In genomic region chr6:104633125-104633524, GRCh38 we compare ENCODE assay signal across 33 cellular contexts.
DNase-seq lines count a peak whose midpoint lies in the region; ATAC-seq, FAIRE-seq and TF ChIP-seq lines count a peak whose summit lies in the region.
"Had no signal": no experiment of that assay in that cellular context is flagged by ENCODE, and none has a peak within 500 bp of the region (broad histone marks: within the 10 kb centered on the region; RNA-seq: fewer than 3 reads in every experiment).

No MANE protein-coding gene starts in this region.

- no peak for TF ChIP-seq CTCF in RWPE2 (IDR thresholded peaks at IDR 0.05; ENCODE audit: poor library complexity, severe bottlenecking)
- TF ChIP-seq CTCF in endothelial cell of umbilical vein (IDR thresholded peaks at IDR 0.05; ENCODE audit: extremely low read depth in 1 of 2, insufficient read depth in 1 of 2, low read depth in 1 of 2, low read length in 2 of 2) = no peak
- no peak for TF ChIP-seq CTCF in PC-9 (conservative IDR thresholded peaks at IDR 0.05)
- no peak for TF ChIP-seq CTCF in GM23338 (conservative IDR thresholded peaks at IDR 0.05; ENCODE audit: low read depth in 2 of 2)

- intact Hi-C loops in endothelial cell of umbilical vein (cut with micrococcal nuclease) = loop anchor here (10.0 kb wide), 1 partner anchor 868 kb away; no protein-coding TSS in a partner anchor
- intact Hi-C loops in PC-9 (cut with micrococcal nuclease; ENCODE audit: unreplicated experiment) = no loop called here

- H3K4me1 Mint-ChIP-seq in GM23338 = peaks cover 16% of the 10 kb centered on the region
- H3K4me1 Mint-ChIP-seq: activated naive CD4-positive, alpha-beta T cell treated with anti-CD3 and anti-CD28 coated beads, Interleukin-2, amount 50 U/mL, for 24 hours; activated T-helper 17 cell treated with anti-CD3 and anti-CD28 coated beads, Interleukin-2, amount 50 U/mL, for 72 hours; naive thymus-derived CD4-positive, alpha-beta T cell; stimulated activated effector memory CD8-positive, alpha-beta T cell treated with anti-CD3 and anti-CD28 coated beads, Interleukin-12 subunit alpha, Interleukin-12 subunit beta, amount 100 ng/mL, for 72 hours had no signal

- no peaks in the 10 kb centered on the region for H3K9me3 Mint-ChIP-seq in GM23338
- H3K9me3 Mint-ChIP-seq: activated naive CD4-positive, alpha-beta T cell treated with anti-CD3 and anti-CD28 coated beads, Interleukin-2, amount 50 U/mL, for 24 hours; activated T-helper 17 cell treated with anti-CD3 and anti-CD28 coated beads, Interleukin-2, amount 50 U/mL, for 72 hours; effector memory CD8-positive, alpha-beta T cell; naive thymus-derived CD4-positive, alpha-beta T cell; stimulated activated effector memory CD8-positive, alpha-beta T cell treated with anti-CD3 and anti-CD28 coated beads, Interleukin-12 subunit alpha, Interleukin-12 subunit beta, amount 100 ng/mL, for 72 hours; T-helper 2 cell treated with Interferon-gamma antibody and Interleukin-4, amounts not matched to agents 5 μg/mL and 100 μg/mL, for 36 hours had no signal

- H3F3A ChIP-seq in PC-9 (ENCODE audit: insufficient read depth, low read depth) = no peaks in the 10 kb centered on the region
- no peaks in the 10 kb centered on the region for H3F3A ChIP-seq in GM23338 (replicated peaks; ENCODE audit: low read depth)

- ATAC-seq in RWPE2 (ENCODE audit: low read depth) (peak; percentile 79), GM19328 (IDR thresholded peaks at IDR 0.05; ENCODE audit: unreplicated experiment) (no peak), GM23338 (no peak)
- ATAC-seq: activated T-helper 17 cell treated with anti-CD3 and anti-CD28 coated beads, Interleukin-2, amount 50 U/mL, for 72 hours; effector memory CD8-positive, alpha-beta T cell; HCT116; naive thymus-derived CD4-positive, alpha-beta T cell; stimulated activated effector memory CD8-positive, alpha-beta T cell treated with anti-CD3 and anti-CD28 coated beads, Interleukin-12 subunit alpha, Interleukin-12 subunit beta, amount 100 ng/mL, for 72 hours had no signal

- H3K4me3 ChIP-seq in RWPE2 (ENCODE audit: severe bottlenecking) = no peak overlapping the region
- H3K4me3 ChIP-seq in endothelial cell of umbilical vein (replicated peaks in 1 of 3; ENCODE audit: insufficient read depth in 1 of 3, low read depth in 1 of 3, low read length in 3 of 3) = no peak overlapping the region
- no peak overlapping the region for H3K4me3 ChIP-seq in PC-9
- no peak overlapping the region for H3K4me3 ChIP-seq in GM23338
- H3K4me3 ChIP-seq: ascending aorta, suprapubic skin had no signal

- no peaks in the 10 kb centered on the region for H3K36me3 Mint-ChIP-seq in GM23338 (ENCODE audit: low read depth)
- H3K36me3 Mint-ChIP-seq: activated naive CD4-positive, alpha-beta T cell treated with anti-CD3 and anti-CD28 coated beads, Interleukin-2, amount 50 U/mL, for 24 hours; naive thymus-derived CD4-positive, alpha-beta T cell; stimulated activated effector memory CD8-positive, alpha-beta T cell treated with anti-CD3 and anti-CD28 coated beads, Interleukin-12 subunit alpha, Interleukin-12 subunit beta, amount 100 ng/mL, for 72 hours had no signal

- no peak overlapping the region for H3K4me3 Mint-ChIP-seq in GM23338
- H3K4me3 Mint-ChIP-seq: activated naive CD4-positive, alpha-beta T cell treated with anti-CD3 and anti-CD28 coated beads, Interleukin-2, amount 50 U/mL, for 24 hours; activated T-helper 17 cell treated with anti-CD3 and anti-CD28 coated beads, Interleukin-2, amount 50 U/mL, for 72 hours; effector memory CD8-positive, alpha-beta T cell; naive thymus-derived CD4-positive, alpha-beta T cell; stimulated activated effector memory CD8-positive, alpha-beta T cell treated with anti-CD3 and anti-CD28 coated beads, Interleukin-12 subunit alpha, Interleukin-12 subunit beta, amount 100 ng/mL, for 72 hours; T-helper 2 cell treated with Interferon-gamma antibody and Interleukin-4, amounts not matched to agents 5 μg/mL and 100 μg/mL, for 36 hours had no signal

- H3K9me2 ChIP-seq in PC-9 (ENCODE audit: insufficient read depth) (no peaks in the 10 kb centered on the region), GM23338 (ENCODE audit: insufficient read depth) (no peaks in the 10 kb centered on the region)

- H3K27me3 ChIP-seq in RWPE2 (ENCODE audit: insufficient read depth, poor library complexity, severe bottlenecking) (no peaks in the 10 kb centered on the region), endothelial cell of umbilical vein (ENCODE audit: control insufficient read depth in 2 of 2, insufficient read depth in 2 of 2, low read length in 2 of 2) (no peaks in the 10 kb centered on the region), PC-9 (ENCODE audit: insufficient read depth, low read depth) (no peaks in the 10 kb centered on the region), GM23338 (ENCODE audit: insufficient read depth) (no peaks in the 10 kb centered on the region)
- H3K27me3 ChIP-seq: ascending aorta, suprapubic skin had no signal

- no peaks in the 10 kb centered on the region for H3K9me3 ChIP-seq in RWPE2 (ENCODE audit: severe bottlenecking)
- H3K9me3 ChIP-seq in endothelial cell of umbilical vein (replicated peaks; ENCODE audit: control insufficient read depth, insufficient read depth, low read length) = no peaks in the 10 kb centered on the region
- no peaks in the 10 kb centered on the region for H3K9me3 ChIP-seq in PC-9 (ENCODE audit: insufficient read depth, low read depth)
- H3K9me3 ChIP-seq: ascending aorta, suprapubic skin had no signal

- BruUV-seq in endothelial cell of umbilical vein (replicated peaks; lab: Mats Ljungman, UMichigan) (no TSS peak), PC-9 (replicated peaks; lab: Mats Ljungman, UMichigan) (no TSS peak)

- H3K79me2 ChIP-seq in endothelial cell of umbilical vein (ENCODE audit: control insufficient read depth, insufficient read depth, low read length) = no peaks in the 10 kb centered on the region
- H3K79me2 ChIP-seq in PC-9 (ENCODE audit: low read depth) = no peaks in the 10 kb centered on the region
- no peaks in the 10 kb centered on the region for H3K79me2 ChIP-seq in GM23338 (replicated peaks; ENCODE audit: insufficient read depth)

- H3K4me1 ChIP-seq in RWPE2 (ENCODE audit: insufficient read depth, poor library complexity, severe bottlenecking) (peaks cover 13% of the 10 kb centered on the region), endothelial cell of umbilical vein (ENCODE audit: control insufficient read depth, extremely low read depth, insufficient read depth, low read length) (peaks cover 19% of the 10 kb centered on the region), PC-9 (replicated peaks; ENCODE audit: insufficient read depth) (no peaks in the 10 kb centered on the region), GM23338 (ENCODE audit: insufficient read depth) (peaks cover 19% of the 10 kb centered on the region)
- H3K4me1 ChIP-seq: ascending aorta had no signal

- H3K27me3 Mint-ChIP-seq in GM23338 (ENCODE audit: insufficient read depth, low read depth, poor library complexity) = no peaks in the 10 kb centered on the region

- H3K9me1 ChIP-seq in endothelial cell of umbilical vein (replicated peaks; ENCODE audit: control insufficient read depth, extremely low read depth, insufficient read depth, low read length) = no peaks in the 10 kb centered on the region

- H2AFZ ChIP-seq in endothelial cell of umbilical vein (ENCODE audit: low read depth, low read length) = no peak overlapping the region
- H2AFZ ChIP-seq in PC-9 = no peak overlapping the region
- H2AFZ ChIP-seq in GM23338 = no peak overlapping the region

- H4K20me1 ChIP-seq in endothelial cell of umbilical vein (replicated peaks; ENCODE audit: control insufficient read depth, extremely low read depth, insufficient read depth, low read length) = no peaks in the 10 kb centered on the region
- H4K20me1 ChIP-seq in PC-9 (ENCODE audit: insufficient read depth) = no peaks in the 10 kb centered on the region
- no peaks in the 10 kb centered on the region for H4K20me1 ChIP-seq in GM23338 (replicated peaks; ENCODE audit: insufficient read depth)

- H3K36me3 ChIP-seq in RWPE2 (ENCODE audit: low read depth) = no peaks in the 10 kb centered on the region
- H3K36me3 ChIP-seq in endothelial cell of umbilical vein (ENCODE audit: control insufficient read depth in 2 of 2, extremely low read depth in 1 of 2, insufficient read depth in 2 of 2, low read length in 2 of 2) = no peaks in the 10 kb centered on the region
- H3K36me3 ChIP-seq in PC-9 (ENCODE audit: low read depth) = no peaks in the 10 kb centered on the region
- H3K36me3 ChIP-seq in GM23338 (ENCODE audit: insufficient read depth) = no peaks in the 10 kb centered on the region
- H3K36me3 ChIP-seq: ascending aorta, suprapubic skin had no signal

- dilution Hi-C loops in endothelial cell of umbilical vein (cut with MboI; ENCODE audit: extremely low pct_ligation_motif_present, low sequenced_read_pairs) = no loop called here

- no peak overlapping the region for H3K4me2 ChIP-seq in endothelial cell of umbilical vein (ENCODE audit: insufficient read depth, low read length)
- H3K4me2 ChIP-seq in PC-9 = no peak overlapping the region
- no peak overlapping the region for H3K4me2 ChIP-seq in GM23338

- H3K9ac ChIP-seq in endothelial cell of umbilical vein (replicated peaks; ENCODE audit: extremely low read depth, insufficient read depth, low read length) = no peak overlapping the region

- POLR2A ChIA-PET in endothelial cell of umbilical vein (lab: Charles Lee) (no interaction called here), PC-9 (lab: Charles Lee; ENCODE audit: unreplicated experiment) (no interaction called here)

- CTCF ChIA-PET in endothelial cell of umbilical vein (lab: Charles Lee) = no interaction called here
- CTCF ChIA-PET in PC-9 (lab: Charles Lee) = no interaction called here

- peak overlapping the region; percentile 30 for H3K27ac ChIP-seq in RWPE2 (ENCODE audit: poor library complexity, severe bottlenecking)
- H3K27ac ChIP-seq in endothelial cell of umbilical vein (ENCODE audit: insufficient read depth, low read depth, low read length) = peak overlapping the region; percentile 4
- H3K27ac ChIP-seq in PC-9 = no peak overlapping the region
- H3K27ac ChIP-seq in substantia nigra (ENCODE audit: low read depth, low read length, poor library complexity, severe bottlenecking) = no peak overlapping the region
- no peak overlapping the region for H3K27ac ChIP-seq in GM23338 (ENCODE audit: low read depth)
- H3K27ac ChIP-seq: ascending aorta, C4-2B, suprapubic skin had no signal

- TF ChIP-seq POLR2A in endothelial cell of umbilical vein (IDR thresholded peaks at IDR 0.05; ENCODE audit: low read depth, low read length) = no peak

- peak; percentile 64 for FAIRE-seq in endothelial cell of umbilical vein (lab: Jason Lieb, UNC)
- FAIRE-seq: GM12892, urothelium cell line had no signal

- DNase-seq in EH (ENCODE audit: low read depth) = peak; percentile 84
- DNase-seq in RWPE2 (ENCODE audit: low spot score) = no peak
- DNase-seq in endothelial cell of umbilical vein (ENCODE audit: low read depth, low spot score) = peak; percentile 62
- peak; percentile 39 for DNase-seq in pulmonary artery endothelial cell (ENCODE audit: low read depth, low spot score)
- DNase-seq in PC-9 = no peak
- DNase-seq in substantia nigra (lab: John Stamatoyannopoulos, UW) = no peak
- no peak for DNase-seq in GM23338 (ENCODE audit: low spot score)
- DNase-seq: activated CD4-positive, alpha-beta T cell treated with anti-CD3 and anti-CD28 coated beads, Interleukin-2, amount 50 U/mL, for 1 hour; activated CD8-positive, alpha-beta memory T cell treated with anti-CD3 and anti-CD28 coated beads, Interleukin-2, amount 50 U/mL, for 4 hours; Calu3; DND-41; effector memory CD8-positive, alpha-beta T cell; IMR-90; kidney glomerular epithelial cell; mesendoderm; naive thymus-derived CD4-positive, alpha-beta T cell; NCI-H1105; NCI-H2029; NCI-H345; NCI-H774; occipital lobe; stimulated activated CD4-positive, alpha-beta T cell treated with anti-CD3 and anti-CD28 coated beads, Interleukin-2, amount 100 ng/mL, for 48 hours had no signal

- no peak overlapping the region for H3K27ac Mint-ChIP-seq in GM23338
- H3K27ac Mint-ChIP-seq: activated naive CD4-positive, alpha-beta T cell treated with anti-CD3 and anti-CD28 coated beads, Interleukin-2, amount 50 U/mL, for 24 hours; activated T-helper 17 cell treated with anti-CD3 and anti-CD28 coated beads, Interleukin-2, amount 50 U/mL, for 72 hours; effector memory CD8-positive, alpha-beta T cell; naive thymus-derived CD4-positive, alpha-beta T cell; stimulated activated effector memory CD8-positive, alpha-beta T cell treated with anti-CD3 and anti-CD28 coated beads, Interleukin-12 subunit alpha, Interleukin-12 subunit beta, amount 100 ng/mL, for 72 hours; T-helper 2 cell treated with Interferon-gamma antibody and Interleukin-4, amounts not matched to agents 5 μg/mL and 100 μg/mL, for 36 hours had no signal

Comparison
In these comparisons a context has a peak if more than half of its experiments do, and no peak if none do; other contexts are left out.
1. DNase-seq: peak in EH (single experiment), endothelial cell of umbilical vein (single experiment) and pulmonary artery endothelial cell (single experiment); none in RWPE2 (single experiment), PC-9 (0 of 2), substantia nigra (0 of 49) and GM23338 (single experiment).
2. H3K27ac ChIP-seq: peak in RWPE2 (single experiment) and endothelial cell of umbilical vein (single experiment); none in PC-9 (single experiment), substantia nigra (single experiment) and GM23338 (single experiment).